20 cellular contexts compared by ENCODE assay signal in genomic region chr15:81043568-81044301, GRCh38.
"Had no signal": no experiment of that assay in that cellular context is flagged by ENCODE, and none has a peak within 500 bp of the region (broad histone marks: within the 10 kb centered on the region; RNA-seq: fewer than 3 reads in every experiment).

No MANE protein-coding gene starts in this region.

- H3K4me1 ChIP-seq: psoas muscle, tibial artery, uterus had no signal

- ATAC-seq: esophagus mucosa; heart left ventricle; naive thymus-derived CD4-positive, alpha-beta T cell; psoas muscle; right lobe of liver; stimulated activated memory B cell treated with anti-CD40 and anti-IgM and Interleukin-4, amounts not matched to agents 10 μg/mL and 1 μg/mL and 100 μg/mL, for 72 hours had no signal

- H3K27me3 ChIP-seq: heart left ventricle, right lobe of liver, tibial artery, upper lobe of left lung, uterus had no signal

- H3K27ac ChIP-seq: heart left ventricle, psoas muscle, right lobe of liver, tibial artery, upper lobe of left lung, uterus had no signal

- H3K4me3 ChIP-seq: heart left ventricle, psoas muscle, right lobe of liver, tibial artery, upper lobe of left lung, uterus had no signal

- DNase-seq: effector memory CD4-positive, alpha-beta T cell; heart left ventricle; hippocampal formation; kidney glomerular epithelial cell; mammary epithelial cell; naive thymus-derived CD4-positive, alpha-beta T cell; nephron progenitor cell; psoas muscle; retina; right lobe of liver; stimulated activated CD4-positive, alpha-beta T cell treated with anti-CD3 and anti-CD28 coated beads, Interleukin-4, amount 100 ng/mL, for 1 hour; stimulated activated CD8-positive, alpha-beta memory T cell treated with anti-CD3 and anti-CD28 coated beads, Interleukin-4, amount 100 ng/mL, for 48 hours; tibial artery; upper lobe of left lung; uterus had no signal

- FAIRE-seq: endometrium, frontal cortex, islet of Langerhans had no signal

- H3K9me3 ChIP-seq: psoas muscle, right lobe of liver, upper lobe of left lung, uterus had no signal

- H3K36me3 ChIP-seq: heart left ventricle, right lobe of liver, tibial artery, upper lobe of left lung, uterus had no signal
